Comparison of ENCODE assay signal across 1 cellular context in the genomic region with DNA sequence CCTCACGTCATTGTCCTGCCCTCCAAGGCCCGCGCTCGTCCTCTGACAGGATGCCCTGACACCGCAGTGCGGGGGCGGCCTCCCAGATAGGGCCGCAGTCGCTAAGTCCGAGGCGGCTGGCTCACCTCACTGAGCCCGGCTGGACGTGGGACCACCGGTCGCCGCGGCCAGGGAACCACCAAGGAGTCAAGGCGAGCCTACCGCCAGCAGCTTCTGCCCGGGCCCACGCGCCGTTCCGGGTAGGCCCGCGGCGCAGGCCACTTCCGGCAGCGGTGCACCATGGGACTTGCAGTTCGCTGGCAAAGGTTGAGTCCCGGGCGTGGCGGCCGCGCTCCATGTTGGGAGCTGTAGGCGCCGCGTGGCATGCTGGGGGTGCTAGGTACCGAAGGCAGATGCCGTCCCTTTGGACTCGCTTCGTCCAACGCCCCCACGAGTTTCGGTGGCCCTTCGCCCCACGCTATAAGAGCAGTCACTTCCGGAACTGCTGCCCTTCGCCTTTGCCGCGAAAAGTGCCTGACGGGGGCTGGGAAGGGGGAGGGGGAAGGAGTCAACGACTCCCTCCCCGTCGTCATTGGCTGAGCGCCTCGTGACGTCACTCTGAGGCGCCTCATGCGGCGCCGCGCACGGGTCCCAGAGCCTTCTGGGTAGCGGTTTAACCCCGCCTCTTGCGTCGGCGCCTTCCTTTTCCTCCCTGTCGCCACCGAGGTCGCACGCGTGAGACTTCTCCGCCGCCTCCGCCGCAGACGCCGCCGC.
TF ChIP-seq lines count a peak whose summit lies in the region.

A gene (plus strand): TSS at position 681 of the 753 bp plus-strand sequence. CDS start 268 bp downstream, outside the sequence.

TF ChIP-seq in K562, 482 proteins besides CTCF, POLR2A, EP300 and RAD21 (continued from another document):
- TF ChIP-seq KDM5B (IDR thresholded peaks at IDR 0.05; ENCODE audit: insufficient replicate concordance, low read depth, low read length) (no peak), CBFB (CRISPR knock-in tag; IDR thresholded peaks at IDR 0.05) (peak; percentile 94), NR2F6 (CRISPR knock-in tag; IDR thresholded peaks at IDR 0.05) (no peak), PPARD (CRISPR knock-in tag; IDR thresholded peaks at IDR 0.05) (no peak)
- TF ChIP-seq, protein P1, sequence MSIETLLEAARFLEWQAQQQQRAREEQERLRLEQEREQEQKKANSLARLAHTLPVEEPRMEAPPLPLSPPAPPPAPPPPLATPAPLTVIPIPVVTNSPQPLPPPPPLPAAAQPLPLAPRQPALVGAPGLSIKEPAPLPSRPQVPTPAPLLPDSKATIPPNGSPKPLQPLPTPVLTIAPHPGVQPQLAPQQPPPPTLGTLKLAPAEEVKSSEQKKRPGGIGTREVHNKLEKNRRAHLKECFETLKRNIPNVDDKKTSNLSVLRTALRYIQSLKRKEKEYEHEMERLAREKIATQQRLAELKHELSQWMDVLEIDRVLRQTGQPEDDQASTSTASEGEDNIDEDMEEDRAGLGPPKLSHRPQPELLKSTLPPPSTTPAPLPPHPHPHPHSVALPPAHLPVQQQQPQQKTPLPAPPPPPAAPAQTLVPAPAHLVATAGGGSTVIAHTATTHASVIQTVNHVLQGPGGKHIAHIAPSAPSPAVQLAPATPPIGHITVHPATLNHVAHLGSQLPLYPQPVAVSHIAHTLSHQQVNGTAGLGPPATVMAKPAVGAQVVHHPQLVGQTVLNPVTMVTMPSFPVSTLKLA (conservative IDR thresholded peaks at IDR 0.05) = peak; percentile 97 to 98
- TF ChIP-seq, protein P2, sequence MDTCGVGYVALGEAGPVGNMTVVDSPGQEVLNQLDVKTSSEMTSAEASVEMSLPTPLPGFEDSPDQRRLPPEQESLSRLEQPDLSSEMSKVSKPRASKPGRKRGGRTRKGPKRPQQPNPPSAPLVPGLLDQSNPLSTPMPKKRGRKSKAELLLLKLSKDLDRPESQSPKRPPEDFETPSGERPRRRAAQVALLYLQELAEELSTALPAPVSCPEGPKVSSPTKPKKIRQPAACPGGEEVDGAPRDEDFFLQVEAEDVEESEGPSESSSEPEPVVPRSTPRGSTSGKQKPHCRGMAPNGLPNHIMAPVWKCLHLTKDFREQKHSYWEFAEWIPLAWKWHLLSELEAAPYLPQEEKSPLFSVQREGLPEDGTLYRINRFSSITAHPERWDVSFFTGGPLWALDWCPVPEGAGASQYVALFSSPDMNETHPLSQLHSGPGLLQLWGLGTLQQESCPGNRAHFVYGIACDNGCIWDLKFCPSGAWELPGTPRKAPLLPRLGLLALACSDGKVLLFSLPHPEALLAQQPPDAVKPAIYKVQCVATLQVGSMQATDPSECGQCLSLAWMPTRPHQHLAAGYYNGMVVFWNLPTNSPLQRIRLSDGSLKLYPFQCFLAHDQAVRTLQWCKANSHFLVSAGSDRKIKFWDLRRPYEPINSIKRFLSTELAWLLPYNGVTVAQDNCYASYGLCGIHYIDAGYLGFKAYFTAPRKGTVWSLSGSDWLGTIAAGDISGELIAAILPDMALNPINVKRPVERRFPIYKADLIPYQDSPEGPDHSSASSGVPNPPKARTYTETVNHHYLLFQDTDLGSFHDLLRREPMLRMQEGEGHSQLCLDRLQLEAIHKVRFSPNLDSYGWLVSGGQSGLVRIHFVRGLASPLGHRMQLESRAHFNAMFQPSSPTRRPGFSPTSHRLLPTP (IDR thresholded peaks at IDR 0.05; ENCODE audit: borderline replicate concordance, extremely low read depth, insufficient read length) = no peak
- TF ChIP-seq, protein P3, sequence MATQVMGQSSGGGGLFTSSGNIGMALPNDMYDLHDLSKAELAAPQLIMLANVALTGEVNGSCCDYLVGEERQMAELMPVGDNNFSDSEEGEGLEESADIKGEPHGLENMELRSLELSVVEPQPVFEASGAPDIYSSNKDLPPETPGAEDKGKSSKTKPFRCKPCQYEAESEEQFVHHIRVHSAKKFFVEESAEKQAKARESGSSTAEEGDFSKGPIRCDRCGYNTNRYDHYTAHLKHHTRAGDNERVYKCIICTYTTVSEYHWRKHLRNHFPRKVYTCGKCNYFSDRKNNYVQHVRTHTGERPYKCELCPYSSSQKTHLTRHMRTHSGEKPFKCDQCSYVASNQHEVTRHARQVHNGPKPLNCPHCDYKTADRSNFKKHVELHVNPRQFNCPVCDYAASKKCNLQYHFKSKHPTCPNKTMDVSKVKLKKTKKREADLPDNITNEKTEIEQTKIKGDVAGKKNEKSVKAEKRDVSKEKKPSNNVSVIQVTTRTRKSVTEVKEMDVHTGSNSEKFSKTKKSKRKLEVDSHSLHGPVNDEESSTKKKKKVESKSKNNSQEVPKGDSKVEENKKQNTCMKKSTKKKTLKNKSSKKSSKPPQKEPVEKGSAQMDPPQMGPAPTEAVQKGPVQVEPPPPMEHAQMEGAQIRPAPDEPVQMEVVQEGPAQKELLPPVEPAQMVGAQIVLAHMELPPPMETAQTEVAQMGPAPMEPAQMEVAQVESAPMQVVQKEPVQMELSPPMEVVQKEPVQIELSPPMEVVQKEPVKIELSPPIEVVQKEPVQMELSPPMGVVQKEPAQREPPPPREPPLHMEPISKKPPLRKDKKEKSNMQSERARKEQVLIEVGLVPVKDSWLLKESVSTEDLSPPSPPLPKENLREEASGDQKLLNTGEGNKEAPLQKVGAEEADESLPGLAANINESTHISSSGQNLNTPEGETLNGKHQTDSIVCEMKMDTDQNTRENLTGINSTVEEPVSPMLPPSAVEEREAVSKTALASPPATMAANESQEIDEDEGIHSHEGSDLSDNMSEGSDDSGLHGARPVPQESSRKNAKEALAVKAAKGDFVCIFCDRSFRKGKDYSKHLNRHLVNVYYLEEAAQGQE (CRISPR knock-in tag; IDR thresholded peaks at IDR 0.05; ENCODE audit: low read depth) = peak; percentile 71; the same call in 1 of the 2 replicates
